Comparison of ENCODE assay signal across 1 cellular context in the genomic region with DNA sequence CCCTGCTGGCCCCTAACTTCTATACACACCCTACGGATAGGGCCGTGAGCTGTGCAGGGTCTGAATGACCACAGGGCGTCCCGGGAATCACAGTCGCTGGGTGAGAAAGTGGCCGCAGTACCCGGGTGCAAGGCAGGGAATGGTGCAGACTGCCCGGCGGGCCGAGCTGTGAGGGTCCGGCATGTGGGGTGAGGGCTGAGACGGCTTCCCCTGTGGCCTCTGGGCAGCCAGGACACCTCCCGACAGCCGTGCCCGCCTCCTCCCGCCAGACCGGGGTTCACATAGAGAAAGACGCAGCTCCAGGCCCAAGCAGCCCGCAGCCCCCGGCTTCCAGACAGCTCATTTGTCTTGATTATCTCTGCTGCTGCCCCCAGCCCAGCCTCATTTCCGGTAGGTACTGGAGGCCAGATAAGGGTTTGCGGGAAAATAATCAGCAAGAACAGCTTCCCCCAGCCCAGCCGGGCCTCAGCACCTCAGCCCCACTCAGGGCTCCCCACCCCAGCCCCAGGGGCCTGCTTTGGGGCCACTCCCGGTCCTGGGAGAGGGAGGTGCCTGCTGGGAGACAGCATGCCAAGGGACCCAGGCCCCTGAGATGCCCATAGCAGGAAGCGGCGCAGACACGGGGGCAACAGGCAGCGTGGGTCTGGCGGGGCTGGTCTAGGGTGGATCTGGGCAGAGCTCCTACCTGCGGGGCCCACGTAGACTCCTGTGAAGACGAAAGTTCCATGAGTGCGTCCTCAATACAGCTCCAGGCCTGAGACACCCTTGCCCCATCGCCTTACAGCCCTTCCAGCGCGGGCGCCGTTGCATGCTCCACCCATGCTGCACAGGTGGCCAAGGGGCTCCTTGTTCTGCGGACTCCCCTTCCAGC.
A peak's percentile ranks its signal among the peaks of the same experiment; 100 is the strongest.
TF ChIP-seq lines count a peak whose summit lies in the region.

No MANE protein-coding gene starts in this region.

TF ChIP-seq in K562, 482 proteins besides CTCF, POLR2A, EP300 and RAD21 (continued from another document):
- TF ChIP-seq SMAD4 (CRISPR knock-in tag; conservative IDR thresholded peaks at IDR 0.05) = peak; percentile 91
- TF ChIP-seq MYC (IDR thresholded peaks at IDR 0.05; ENCODE audit: low read depth, low read length) = no peak
- no peak for TF ChIP-seq MYC (CRISPR knock-in tag; IDR thresholded peaks at IDR 0.05; ENCODE audit: borderline replicate concordance, low read depth)
- TF ChIP-seq EHMT2 (IDR thresholded peaks at IDR 0.05) = no peak
- peak; percentile 66; the same call in 1 of the 2 replicates for TF ChIP-seq NCOA1 (IDR thresholded peaks at IDR 0.05; ENCODE audit: low read depth)
- TF ChIP-seq CHD2 (IDR thresholded peaks at IDR 0.05; ENCODE audit: low read depth, low read length) = no peak
- TF ChIP-seq, protein P1, sequence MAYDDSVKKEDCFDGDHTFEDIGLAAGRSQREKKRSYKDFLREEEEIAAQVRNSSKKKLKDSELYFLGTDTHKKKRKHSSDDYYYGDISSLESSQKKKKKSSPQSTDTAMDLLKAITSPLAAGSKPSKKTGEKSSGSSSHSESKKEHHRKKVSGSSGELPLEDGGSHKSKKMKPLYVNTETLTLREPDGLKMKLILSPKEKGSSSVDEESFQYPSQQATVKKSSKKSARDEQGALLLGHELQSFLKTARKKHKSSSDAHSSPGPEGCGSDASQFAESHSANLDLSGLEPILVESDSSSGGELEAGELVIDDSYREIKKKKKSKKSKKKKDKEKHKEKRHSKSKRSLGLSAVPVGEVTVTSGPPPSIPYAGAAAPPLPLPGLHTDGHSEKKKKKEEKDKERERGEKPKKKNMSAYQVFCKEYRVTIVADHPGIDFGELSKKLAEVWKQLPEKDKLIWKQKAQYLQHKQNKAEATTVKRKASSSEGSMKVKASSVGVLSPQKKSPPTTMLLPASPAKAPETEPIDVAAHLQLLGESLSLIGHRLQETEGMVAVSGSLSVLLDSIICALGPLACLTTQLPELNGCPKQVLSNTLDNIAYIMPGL (CRISPR knock-in tag; IDR thresholded peaks at IDR 0.05) = no peak
- no peak for TF ChIP-seq NCOA2 (IDR thresholded peaks at IDR 0.05; ENCODE audit: partially characterized antibody in 2 of 2)
- peak; percentile 91 for TF ChIP-seq CCNT2 (IDR thresholded peaks at IDR 0.05; ENCODE audit: borderline replicate concordance, extremely low read depth, insufficient read length, low read depth, low read length)
- peak; percentile 67 for TF ChIP-seq GABPA (tag; conservative IDR thresholded peaks at IDR 0.05; ENCODE audit: low read depth)
- TF ChIP-seq ETV6 (IDR thresholded peaks at IDR 0.05; ENCODE audit: borderline replicate concordance in 1 of 2, low read depth in 2 of 2, low read length in 1 of 2) = 0 out of 4 replicates have a peak, but pooled peaks of 1 of the 2 experiments have one; percentile 66
- no peak for TF ChIP-seq ETV6 (CRISPR knock-in tag; IDR thresholded peaks at IDR 0.05; ENCODE audit: borderline replicate concordance)
- no peak for TF ChIP-seq ZNF239 (CRISPR knock-in tag; IDR thresholded peaks at IDR 0.05)
- no peak for TF ChIP-seq SMC3 (conservative IDR thresholded peaks at IDR 0.05; ENCODE audit: insufficient read depth, low read depth, low read length)
- no peak for TF ChIP-seq ZSCAN29 (IDR thresholded peaks at IDR 0.05)
- TF ChIP-seq MAZ (CRISPR knock-in tag; conservative IDR thresholded peaks at IDR 0.05 in 1 of 2, IDR thresholded peaks at IDR 0.05 in 1 of 2) = peak; percentile 70 to 82
